1 cellular context compared by ENCODE assay signal in genomic region chr6:16190214-16190613, GRCh38.
TF ChIP-seq lines count a peak whose summit lies in the region.

No MANE protein-coding gene starts in this region.

TF ChIP-seq in GM12878, 131 proteins besides CTCF, POLR2A, EP300 and RAD21 (continued from another document):
- no peak for TF ChIP-seq HSF1 (IDR thresholded peaks at IDR 0.05; ENCODE audit: low read depth, low read length)
- TF ChIP-seq CREM (IDR thresholded peaks at IDR 0.05; ENCODE audit: low read depth) = no peak
TF ChIP-seq in GM12878: peak in this region for 0.
